ENCODE assay signal across 16 cellular contexts in the genomic region with DNA sequence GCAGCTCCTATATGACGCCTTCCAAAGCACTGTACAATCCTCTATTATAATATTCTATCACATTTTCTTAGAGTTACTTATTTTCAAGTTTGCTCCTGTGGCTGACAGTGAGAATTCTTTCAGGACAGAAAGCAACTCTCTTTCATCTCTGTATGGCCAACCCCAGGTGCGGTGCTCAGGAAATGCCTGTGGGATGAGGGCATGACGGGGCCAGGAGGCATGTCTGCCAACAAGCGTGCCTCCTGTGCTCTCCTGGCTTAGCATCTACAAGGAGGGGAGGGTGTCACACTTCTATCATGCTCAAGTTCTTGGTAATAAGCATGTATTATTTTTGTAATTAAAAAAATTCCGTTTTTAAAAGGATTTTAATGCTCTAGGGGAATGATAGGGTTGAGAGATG. TPM values are rescaled to one million over a fixed set of nuclear protein-coding genes. Genes with fewer than 3 reads are reported as not detected.
DNase-seq lines count a peak whose midpoint lies in the region; ATAC-seq and TF ChIP-seq lines count a peak whose summit lies in the region.
"Had no signal": no experiment of that assay in that cellular context is flagged by ENCODE, and none has a peak within 500 bp of the region (broad histone marks: within the 10 kb centered on the region; RNA-seq: fewer than 3 reads in every experiment).

No MANE protein-coding gene starts in this region.

- H3K4me1 Mint-ChIP-seq in stimulated activated effector memory CD8-positive, alpha-beta T cell treated with anti-CD3 and anti-CD28 coated beads, Interleukin-12 subunit alpha, Interleukin-12 subunit beta, amount 100 ng/mL, for 72 hours = peaks cover 53% of the 10 kb centered on the region
- H3K4me1 Mint-ChIP-seq in immature natural killer cell = peaks cover 28 to 57% of the 10 kb centered on the region in 2 donors

- TF ChIP-seq CTCF in WI38 (IDR thresholded peaks at IDR 0.05; ENCODE audit: low read depth, low read length) = no peak

- ATAC-seq in stimulated activated effector memory CD8-positive, alpha-beta T cell treated with anti-CD3 and anti-CD28 coated beads, Interleukin-12 subunit alpha, Interleukin-12 subunit beta, amount 100 ng/mL, for 72 hours = no peak
- ATAC-seq in HG02610 (IDR thresholded peaks at IDR 0.05; ENCODE audit: unreplicated experiment) (no peak), HG02870 (IDR thresholded peaks at IDR 0.05; ENCODE audit: unreplicated experiment) (no peak)
- ATAC-seq: gastroesophageal sphincter, WTC11 had no signal

- H3K9me3 Mint-ChIP-seq in stimulated activated effector memory CD8-positive, alpha-beta T cell treated with anti-CD3 and anti-CD28 coated beads, Interleukin-12 subunit alpha, Interleukin-12 subunit beta, amount 100 ng/mL, for 72 hours = no peaks in the 10 kb centered on the region
- no peaks in the 10 kb centered on the region for H3K9me3 Mint-ChIP-seq in immature natural killer cell
- H3K9me3 Mint-ChIP-seq: WTC11 had no signal

- H3K4me3 ChIP-seq in WI38 (ENCODE audit: low read depth, low read length) = peak overlapping the region; percentile 32
- H3K4me3 ChIP-seq: gastroesophageal sphincter, left ventricle myocardium inferior, pancreas had no signal

- H3K36me3 Mint-ChIP-seq in stimulated activated effector memory CD8-positive, alpha-beta T cell treated with anti-CD3 and anti-CD28 coated beads, Interleukin-12 subunit alpha, Interleukin-12 subunit beta, amount 100 ng/mL, for 72 hours = peaks cover 58% of the 10 kb centered on the region
- H3K36me3 Mint-ChIP-seq in immature natural killer cell = peaks cover 3 to 30% (median 10%) of the 10 kb centered on the region in 3 donors

- H3K27ac Mint-ChIP-seq in stimulated activated effector memory CD8-positive, alpha-beta T cell treated with anti-CD3 and anti-CD28 coated beads, Interleukin-12 subunit alpha, Interleukin-12 subunit beta, amount 100 ng/mL, for 72 hours = peak overlapping the region; percentile 60
- peak overlapping the region in 2 of 6 donors; percentile 3 to 71 for H3K27ac Mint-ChIP-seq in immature natural killer cell

- no peak overlapping the region for H3K4me3 Mint-ChIP-seq in stimulated activated effector memory CD8-positive, alpha-beta T cell treated with anti-CD3 and anti-CD28 coated beads, Interleukin-12 subunit alpha, Interleukin-12 subunit beta, amount 100 ng/mL, for 72 hours
- no peak overlapping the region for H3K4me3 Mint-ChIP-seq in immature natural killer cell
- H3K4me3 Mint-ChIP-seq: WTC11 had no signal

- DNase-seq in HK-2 (ENCODE audit: unreplicated experiment) (peak; percentile 78), glomerular visceral epithelial cell (ENCODE audit: extremely low spot score) (peak; percentile 94), SHP77 treated with DMSO at 0.1 percent for 48 hours (lab: John Stamatoyannopoulos, UW) (no peak), immature natural killer cell (no peak)
- DNase-seq in stimulated activated effector memory CD8-positive, alpha-beta T cell treated with anti-CD3 and anti-CD28 coated beads, Interleukin-12 subunit alpha, Interleukin-12 subunit beta, amount 100 ng/mL, for 72 hours (ENCODE audit: low spot score in 2 of 2) = no peak
- DNase-seq: cerebellar nuclear complex; DMS53; left ventricle myocardium inferior; NCI-H446 treated with DMSO at 0.1 percent for 48 hours; pancreas; stimulated activated CD4-positive, alpha-beta T cell treated with anti-CD3 and anti-CD28 coated beads, Interleukin-2, amount 100 ng/mL, for 48 hours had no signal

- H3K27me3 Mint-ChIP-seq in immature natural killer cell (ENCODE audit: low read depth in 3 of 3) = peaks cover 0 to 2% (median 0%) of the 10 kb centered on the region in 3 donors

RNA-seq across cellular contexts. Expression of a gene that starts 11.4 kb away (rescaled TPM):
- polyA plus RNA-seq in immature natural killer cell = 100 to 1,000 TPM; 107 to 178 (median 120) TPM

RNA-seq across cellular contexts. Expression of a gene that starts 11.5 kb away (rescaled TPM):
- polyA plus RNA-seq in immature natural killer cell = 1 to 10 TPM in 2 of 3 donors, under 1 TPM in 1; 0.25 to 1.7 (median 1.5) TPM

RNA-seq across cellular contexts. Expression of a gene that starts 42.8 kb away (rescaled TPM):
- under 1 TPM in 1 of 3 donors, not detected in 2; 0.29 TPM for polyA plus RNA-seq in immature natural killer cell

Comparison
In these comparisons a context has a peak if more than half of its experiments do, and no peak if none do; other contexts are left out.
1. DNase-seq: peak in HK-2 (single experiment) and glomerular visceral epithelial cell (single experiment); none in stimulated activated effector memory CD8-positive, alpha-beta T cell treated with anti-CD3 and anti-CD28 coated beads, Interleukin-12 subunit alpha, Interleukin-12 subunit beta, amount 100 ng/mL, for 72 hours (0 of 2), SHP77 treated with DMSO at 0.1 percent for 48 hours (single experiment) and immature natural killer cell (0 of 3).